Comparison of ENCODE assay signal across 1 cellular context in genomic region chr12:57751788-57752667, GRCh38.
A peak's percentile ranks its signal among the peaks of the same experiment; 100 is the strongest.
TF ChIP-seq lines count a peak whose summit lies in the region.

TSS of gene CDK4 (minus strand) at chr12:57752310. CDS start at chr12:57751717, 593 bp downstream.

TF ChIP-seq in H1, 55 proteins besides CTCF, POLR2A, EP300 and RAD21 (continued from another document):
- no peak for TF ChIP-seq MAFK (IDR thresholded peaks at IDR 0.05; ENCODE audit: low read depth, low read length)
- TF ChIP-seq FOSL1 (IDR thresholded peaks at IDR 0.05; ENCODE audit: insufficient read depth, low read depth, low read length): no peak
- TF ChIP-seq CREB1 (IDR thresholded peaks at IDR 0.05): peak; percentile 80
- TF ChIP-seq SUZ12 (IDR thresholded peaks at IDR 0.05; ENCODE audit: low read length): no peak
- TF ChIP-seq E2F6 (IDR thresholded peaks at IDR 0.05): peak; percentile 94
- 0 out of 2 replicates have a peak, but pooled peaks have one; percentile 9 for TF ChIP-seq RXRA (IDR thresholded peaks at IDR 0.05; ENCODE audit: insufficient read depth, low read depth, low read length)
- TF ChIP-seq GTF2F1 (IDR thresholded peaks at IDR 0.05; ENCODE audit: borderline replicate concordance, low read depth, low read length): peak; percentile 66; the same call in 1 of the 2 replicates
- peak; percentile 37; the same call in 1 of the 2 replicates for TF ChIP-seq SP2 (IDR thresholded peaks at IDR 0.05; ENCODE audit: low read length)
- peak in 1 of 2 experiments; percentile 70; a peak in 1 of 4 replicates for TF ChIP-seq HDAC2 (IDR thresholded peaks at IDR 0.05; ENCODE audit: borderline replicate concordance in 1 of 2, low read depth in 2 of 2, low read length in 2 of 2)
- no peak for TF ChIP-seq HDAC6 (IDR thresholded peaks at IDR 0.05; ENCODE audit: low read depth, low read length)
- no peak for TF ChIP-seq POU5F1 (IDR thresholded peaks at IDR 0.05; ENCODE audit: low read depth, low read length)
- 0 out of 2 replicates have a peak, but pooled peaks have one; percentile 22 for TF ChIP-seq SRF (IDR thresholded peaks at IDR 0.05; ENCODE audit: low read depth, low read length)
- peak; percentile 100 for TF ChIP-seq USF2 (IDR thresholded peaks at IDR 0.05; ENCODE audit: low read length)
- TF ChIP-seq BCL11A (IDR thresholded peaks at IDR 0.05; ENCODE audit: low read depth in 2 of 2, low read length in 2 of 2): no peak
- TF ChIP-seq TEAD4 (IDR thresholded peaks at IDR 0.05; ENCODE audit: low read depth, low read length): no peak
- peak; percentile 68 for TF ChIP-seq TAF7 (optimal IDR thresholded peaks at IDR 0.05; ENCODE audit: borderline replicate concordance, low read depth, low read length)
- TF ChIP-seq SP1 (IDR thresholded peaks at IDR 0.05; ENCODE audit: low read depth, low read length): peak; percentile 75; the same call in 1 of the 2 replicates
- TF ChIP-seq SIRT6 (IDR thresholded peaks at IDR 0.05; ENCODE audit: low read length): no peak
- TF ChIP-seq JUN (IDR thresholded peaks at IDR 0.05; ENCODE audit: low read depth, low read length): no peak
- TF ChIP-seq CEBPB (IDR thresholded peaks at IDR 0.05; ENCODE audit: low read depth, low read length): no peak
- peak; percentile 66; the same call in 1 of the 2 replicates for TF ChIP-seq TBP (IDR thresholded peaks at IDR 0.05; ENCODE audit: low read depth, low read length)
- no peak for TF ChIP-seq KDM1A (IDR thresholded peaks at IDR 0.05; ENCODE audit: borderline replicate concordance, low read length)
- TF ChIP-seq EZH2 (IDR thresholded peaks at IDR 0.05; ENCODE audit: low read depth, low read length, severe bottlenecking): no peak
- no peak for TF ChIP-seq ASH2L (IDR thresholded peaks at IDR 0.05; ENCODE audit: low read length)
- no peak for TF ChIP-seq POLR2AphosphoS5 (IDR thresholded peaks at IDR 0.05; ENCODE audit: low read depth, low read length)
- no peak for TF ChIP-seq RBBP5 (IDR thresholded peaks at IDR 0.05; ENCODE audit: borderline replicate concordance, low read depth, low read length)
- TF ChIP-seq NANOG (IDR thresholded peaks at IDR 0.05; ENCODE audit: insufficient read depth, low read depth, low read length, poor library complexity, severe bottlenecking): no peak
- peak; percentile 78 for TF ChIP-seq PHF8 (conservative IDR thresholded peaks at IDR 0.05; ENCODE audit: low read depth, low read length)
- TF ChIP-seq YY1 (IDR thresholded peaks at IDR 0.05; ENCODE audit: low read depth, low read length): peak; percentile 7; the same call in 1 of the 2 replicates
- TF ChIP-seq SIX5 (IDR thresholded peaks at IDR 0.05; ENCODE audit: low read depth, low read length): no peak
- TF ChIP-seq SAP30 (IDR thresholded peaks at IDR 0.05; ENCODE audit: insufficient read depth, insufficient replicate concordance, low read length): peak; percentile 93
- no peak for TF ChIP-seq CHD7 (IDR thresholded peaks at IDR 0.05; ENCODE audit: insufficient replicate concordance, low read length)
- peak; percentile 99 for TF ChIP-seq ATF3 (IDR thresholded peaks at IDR 0.05; ENCODE audit: insufficient read depth, low read depth, low read length)
- TF ChIP-seq CBX8 (IDR thresholded peaks at IDR 0.05; ENCODE audit: borderline replicate concordance, low read depth, low read length): no peak
- 0 out of 2 replicates have a peak, but pooled peaks have one; percentile 32 for TF ChIP-seq JUND (IDR thresholded peaks at IDR 0.05; ENCODE audit: low read length)
- TF ChIP-seq BACH1 (IDR thresholded peaks at IDR 0.05; ENCODE audit: low read length): no peak
- TF ChIP-seq RNF2 (IDR thresholded peaks at IDR 0.05; ENCODE audit: borderline replicate concordance, low read depth, low read length, missing control alignments, poor library complexity, severe bottlenecking): no peak
- peak; percentile 97 for TF ChIP-seq SP4 (IDR thresholded peaks at IDR 0.05; ENCODE audit: low read length)
- TF ChIP-seq TCF12 (IDR thresholded peaks at IDR 0.05; ENCODE audit: low read depth, low read length): no peak
- TF ChIP-seq GABPA (IDR thresholded peaks at IDR 0.05; ENCODE audit: borderline replicate concordance, insufficient read depth, low read length): no peak
